Comparison of ENCODE assay signal across 1 cellular context in genomic region chr11:66592457-66593302, GRCh38.
TF ChIP-seq lines count a peak whose summit lies in the region.

A gene with protein sequence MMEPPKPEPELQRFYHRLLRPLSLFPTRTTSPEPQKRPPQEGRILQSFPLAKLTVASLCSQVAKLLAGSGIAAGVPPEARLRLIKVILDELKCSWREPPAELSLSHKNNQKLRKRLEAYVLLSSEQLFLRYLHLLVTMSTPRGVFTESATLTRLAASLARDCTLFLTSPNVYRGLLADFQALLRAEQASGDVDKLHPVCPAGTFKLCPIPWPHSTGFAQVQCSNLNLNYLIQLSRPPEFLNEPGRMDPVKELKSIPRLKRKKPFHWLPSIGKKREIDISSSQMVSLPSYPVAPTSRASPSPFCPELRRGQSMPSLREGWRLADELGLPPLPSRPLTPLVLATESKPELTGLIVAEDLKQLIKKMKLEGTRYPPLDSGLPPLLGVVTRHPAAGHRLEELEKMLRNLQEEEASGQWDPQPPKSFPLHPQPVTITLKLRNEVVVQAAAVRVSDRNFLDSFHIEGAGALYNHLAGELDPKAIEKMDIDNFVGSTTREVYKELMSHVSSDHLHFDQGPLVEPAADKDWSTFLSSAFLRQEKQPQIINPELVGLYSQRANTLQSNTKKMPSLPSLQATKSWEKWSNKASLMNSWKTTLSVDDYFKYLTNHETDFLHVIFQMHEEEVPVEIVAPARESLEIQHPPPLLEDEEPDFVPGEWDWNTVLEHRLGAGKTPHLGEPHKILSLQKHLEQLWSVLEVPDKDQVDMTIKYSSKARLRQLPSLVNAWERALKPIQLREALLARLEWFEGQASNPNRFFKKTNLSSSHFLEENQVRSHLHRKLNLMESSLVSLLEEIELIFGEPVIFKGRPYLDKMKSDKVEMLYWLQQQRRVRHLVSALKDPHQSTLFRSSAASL (minus strand): TSS chr11:66593063. CDS start chr11:66593015, 48 bp downstream.
A gene with protein sequence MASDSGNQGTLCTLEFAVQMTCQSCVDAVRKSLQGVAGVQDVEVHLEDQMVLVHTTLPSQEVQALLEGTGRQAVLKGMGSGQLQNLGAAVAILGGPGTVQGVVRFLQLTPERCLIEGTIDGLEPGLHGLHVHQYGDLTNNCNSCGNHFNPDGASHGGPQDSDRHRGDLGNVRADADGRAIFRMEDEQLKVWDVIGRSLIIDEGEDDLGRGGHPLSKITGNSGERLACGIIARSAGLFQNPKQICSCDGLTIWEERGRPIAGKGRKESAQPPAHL (plus strand): TSS chr11:66593185. CDS start chr11:66593262, 77 bp downstream.

TF ChIP-seq in HepG2, 621 proteins besides CTCF, POLR2A, EP300 and RAD21 (continued from another document):
- TF ChIP-seq HOXA5 (CRISPR knock-in tag; IDR thresholded peaks at IDR 0.05), result 0 out of 2 replicates have a peak, but pooled peaks have one; percentile 37
- no peak for TF ChIP-seq ZNF775 (CRISPR knock-in tag; IDR thresholded peaks at IDR 0.05; ENCODE audit: borderline replicate concordance)
- no peak for TF ChIP-seq ZNF549 (CRISPR knock-in tag; IDR thresholded peaks at IDR 0.05)
- peak; percentile 49; the same call in 1 of the 2 replicates for TF ChIP-seq ZFP90 (CRISPR knock-in tag; IDR thresholded peaks at IDR 0.05; ENCODE audit: borderline replicate concordance)
- TF ChIP-seq ZFP82 (CRISPR knock-in tag; IDR thresholded peaks at IDR 0.05; ENCODE audit: borderline replicate concordance), result no peak; the same call in 1 of the 2 replicates
- no peak for TF ChIP-seq ZSCAN29 (CRISPR knock-in tag; conservative IDR thresholded peaks at IDR 0.05)
- TF ChIP-seq ZBTB1 (CRISPR knock-in tag; IDR thresholded peaks at IDR 0.05; ENCODE audit: borderline replicate concordance), result no peak
- no peak for TF ChIP-seq TEF (CRISPR knock-in tag; IDR thresholded peaks at IDR 0.05)
- TF ChIP-seq ZNF574 (CRISPR knock-in tag; IDR thresholded peaks at IDR 0.05), result peak; percentile 89
- TF ChIP-seq, protein P1, sequence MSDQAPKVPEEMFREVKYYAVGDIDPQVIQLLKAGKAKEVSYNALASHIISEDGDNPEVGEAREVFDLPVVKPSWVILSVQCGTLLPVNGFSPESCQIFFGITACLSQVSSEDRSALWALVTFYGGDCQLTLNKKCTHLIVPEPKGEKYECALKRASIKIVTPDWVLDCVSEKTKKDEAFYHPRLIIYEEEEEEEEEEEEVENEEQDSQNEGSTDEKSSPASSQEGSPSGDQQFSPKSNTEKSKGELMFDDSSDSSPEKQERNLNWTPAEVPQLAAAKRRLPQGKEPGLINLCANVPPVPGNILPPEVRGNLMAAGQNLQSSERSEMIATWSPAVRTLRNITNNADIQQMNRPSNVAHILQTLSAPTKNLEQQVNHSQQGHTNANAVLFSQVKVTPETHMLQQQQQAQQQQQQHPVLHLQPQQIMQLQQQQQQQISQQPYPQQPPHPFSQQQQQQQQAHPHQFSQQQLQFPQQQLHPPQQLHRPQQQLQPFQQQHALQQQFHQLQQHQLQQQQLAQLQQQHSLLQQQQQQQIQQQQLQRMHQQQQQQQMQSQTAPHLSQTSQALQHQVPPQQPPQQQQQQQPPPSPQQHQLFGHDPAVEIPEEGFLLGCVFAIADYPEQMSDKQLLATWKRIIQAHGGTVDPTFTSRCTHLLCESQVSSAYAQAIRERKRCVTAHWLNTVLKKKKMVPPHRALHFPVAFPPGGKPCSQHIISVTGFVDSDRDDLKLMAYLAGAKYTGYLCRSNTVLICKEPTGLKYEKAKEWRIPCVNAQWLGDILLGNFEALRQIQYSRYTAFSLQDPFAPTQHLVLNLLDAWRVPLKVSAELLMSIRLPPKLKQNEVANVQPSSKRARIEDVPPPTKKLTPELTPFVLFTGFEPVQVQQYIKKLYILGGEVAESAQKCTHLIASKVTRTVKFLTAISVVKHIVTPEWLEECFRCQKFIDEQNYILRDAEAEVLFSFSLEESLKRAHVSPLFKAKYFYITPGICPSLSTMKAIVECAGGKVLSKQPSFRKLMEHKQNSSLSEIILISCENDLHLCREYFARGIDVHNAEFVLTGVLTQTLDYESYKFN (CRISPR knock-in tag; conservative IDR thresholded peaks at IDR 0.05), result peak; percentile 71
